10 cellular contexts compared by ENCODE assay signal in genomic region chr5:4511996-4512656, GRCh38.
DNase-seq lines count a peak whose midpoint lies in the region; ATAC-seq and TF ChIP-seq lines count a peak whose summit lies in the region.
"Had no signal": no experiment of that assay in that cellular context is flagged by ENCODE, and none has a peak within 500 bp of the region (broad histone marks: within the 10 kb centered on the region; RNA-seq: fewer than 3 reads in every experiment).

No MANE protein-coding gene starts in this region.

- DNase-seq in D341Med (ENCODE audit: low spot score) = peak; percentile 71
- DNase-seq in NCI-H524 (lab: John Stamatoyannopoulos, UW) = peak; percentile 79 to 94
- DNase-seq in epithelial cell of proximal tubule (ENCODE audit: low read depth) = no peak
- peak; percentile 71 for DNase-seq in neural progenitor cell (ENCODE audit: low spot score)
- DNase-seq in activated CD8-positive, alpha-beta T cell treated with anti-CD3 and anti-CD28 coated beads for 36 hours = no peak
- DNase-seq in SIG-M5 treated with dmso at 0.1 percent for 504 hours (lab: John Stamatoyannopoulos, UW; ENCODE audit: unreplicated experiment) = no peak
- no peak for DNase-seq in activated T-cell treated with anti-CD3 and anti-CD28 coated beads for 4 hours
- DNase-seq: HCEC 1CT, Karpas-422 had no signal

- no peaks in the 10 kb centered on the region for H3K79me2 ChIP-seq in neural progenitor cell (ENCODE audit: low read depth)

- intact Hi-C loops in activated CD8-positive, alpha-beta T cell treated with anti-CD3 and anti-CD28 coated beads for 36 hours (cut with micrococcal nuclease) = no loop called here

- H3K9ac ChIP-seq in neural progenitor cell = no peak overlapping the region

- no peaks in the 10 kb centered on the region for H3K36me3 ChIP-seq in neural progenitor cell

- no peaks in the 10 kb centered on the region for H3K9me3 ChIP-seq in neural progenitor cell (ENCODE audit: low read depth)

- H3K36me3 Mint-ChIP-seq in neural progenitor cell = no peaks in the 10 kb centered on the region
- H3K36me3 Mint-ChIP-seq in activated CD8-positive, alpha-beta T cell treated with anti-CD3 and anti-CD28 coated beads for 36 hours (ENCODE audit: low read depth) = no peaks in the 10 kb centered on the region

- H3F3A ChIP-seq in neural progenitor cell (ENCODE audit: low read depth) = no peaks in the 10 kb centered on the region

- H3K4me3 ChIP-seq in epithelial cell of proximal tubule (ENCODE audit: low read depth, low read length) = peak overlapping the region; percentile 36
- no peak overlapping the region for H3K4me3 ChIP-seq in neural progenitor cell

- H3K4me1 ChIP-seq in neural progenitor cell = peaks cover 26% of the 10 kb centered on the region

- peak overlapping the region; percentile 55 for H2AFZ ChIP-seq in neural progenitor cell (replicated peaks)

- H3K4me3 Mint-ChIP-seq in neural progenitor cell = no peak overlapping the region
- H3K4me3 Mint-ChIP-seq in activated CD8-positive, alpha-beta T cell treated with anti-CD3 and anti-CD28 coated beads for 36 hours = no peak overlapping the region

- TF ChIP-seq CTCF in epithelial cell of proximal tubule (conservative IDR thresholded peaks at IDR 0.05; ENCODE audit: low read depth, low read length) (peak; percentile 68), neural progenitor cell (IDR thresholded peaks at IDR 0.05) (peak; percentile 48)
- no peak for TF ChIP-seq CTCF in activated CD8-positive, alpha-beta T cell treated with anti-CD3 and anti-CD28 coated beads for 36 hours (IDR thresholded peaks at IDR 0.05)

- H3K4me2 ChIP-seq in neural progenitor cell = peak overlapping the region; percentile 41

- no peaks in the 10 kb centered on the region for H3K27me3 ChIP-seq in neural progenitor cell

- H3K9me3 Mint-ChIP-seq in neural progenitor cell = no peaks in the 10 kb centered on the region
- H3K9me3 Mint-ChIP-seq in activated CD8-positive, alpha-beta T cell treated with anti-CD3 and anti-CD28 coated beads for 36 hours = no peaks in the 10 kb centered on the region

- ATAC-seq in activated CD8-positive, alpha-beta T cell treated with anti-CD3 and anti-CD28 coated beads for 36 hours = no peak
- no peak for ATAC-seq in HG02610 (IDR thresholded peaks at IDR 0.05; ENCODE audit: unreplicated experiment)

- CTCF ChIA-PET in activated CD8-positive, alpha-beta T cell treated with anti-CD3 and anti-CD28 coated beads for 36 hours (lab: Charles Lee) = no interaction called here

- no peaks in the 10 kb centered on the region for H4K20me1 ChIP-seq in neural progenitor cell (ENCODE audit: low read depth)

- peaks cover 7% of the 10 kb centered on the region for H3K4me1 Mint-ChIP-seq in neural progenitor cell
- no peaks in the 10 kb centered on the region for H3K4me1 Mint-ChIP-seq in activated CD8-positive, alpha-beta T cell treated with anti-CD3 and anti-CD28 coated beads for 36 hours (ENCODE audit: low read depth)

- peaks cover under 1% of the 10 kb centered on the region for H3K27me3 Mint-ChIP-seq in neural progenitor cell (ENCODE audit: insufficient read depth, low read depth)
- H3K27me3 Mint-ChIP-seq in activated CD8-positive, alpha-beta T cell treated with anti-CD3 and anti-CD28 coated beads for 36 hours = no peaks in the 10 kb centered on the region

- POLR2A ChIA-PET in activated CD8-positive, alpha-beta T cell treated with anti-CD3 and anti-CD28 coated beads for 36 hours (lab: Charles Lee) = no interaction called here

- H3K27ac Mint-ChIP-seq in neural progenitor cell = no peak overlapping the region
- no peak overlapping the region for H3K27ac Mint-ChIP-seq in activated CD8-positive, alpha-beta T cell treated with anti-CD3 and anti-CD28 coated beads for 36 hours

- no peak overlapping the region for H3K27ac ChIP-seq in neural progenitor cell

Comparison
In these comparisons a context has a peak if more than half of its experiments do, and no peak if none do; other contexts are left out.
1. DNase-seq: peak in D341Med (single experiment), NCI-H524 (2 of 2) and neural progenitor cell (single experiment); none in epithelial cell of proximal tubule (single experiment), activated CD8-positive, alpha-beta T cell treated with anti-CD3 and anti-CD28 coated beads for 36 hours (single experiment), SIG-M5 treated with dmso at 0.1 percent for 504 hours (single experiment) and activated T-cell treated with anti-CD3 and anti-CD28 coated beads for 4 hours (single experiment).